ENCODE assay signal across 20 cellular contexts in genomic region chr10:131211556-131211955, GRCh38.
DNase-seq lines count a peak whose midpoint lies in the region; TF ChIP-seq lines count a peak whose summit lies in the region.
"Had no signal": no experiment of that assay in that cellular context is flagged by ENCODE, and none has a peak within 500 bp of the region (broad histone marks: within the 10 kb centered on the region; RNA-seq: fewer than 3 reads in every experiment).

No MANE protein-coding gene starts in this region.

- no peak overlapping the region for H3K4me3 ChIP-seq in BLaER1
- no peak overlapping the region for H3K4me3 ChIP-seq in BLaER1 treated with 17β-estradiol and CSF1 and Interleukin-3, amounts not matched to agents 10 nM and 100 nM
- no peak overlapping the region for H3K4me3 ChIP-seq in coronary artery
- no peak overlapping the region for H3K4me3 ChIP-seq in SJCRH30

- intact Hi-C loops in posterior vena cava (cut with DNase I) = no loop called here

- no peaks in the 10 kb centered on the region for H3K4me1 Mint-ChIP-seq in activated naive CD4-positive, alpha-beta T cell treated with anti-CD3 and anti-CD28 coated beads, Interleukin-2, amount 10 ng/mL, durations not matched to agents 7 days and 5 days
- H3K4me1 Mint-ChIP-seq: CD4-positive, CD25-positive, alpha-beta regulatory T cell had no signal

- no peaks in the 10 kb centered on the region for H3K9me3 ChIP-seq in BLaER1
- H3K9me3 ChIP-seq in BLaER1 treated with 17β-estradiol and CSF1 and Interleukin-3, amounts not matched to agents 10 nM and 100 nM (replicated peaks in 1 of 11) = no peaks in the 10 kb centered on the region
- H3K9me3 ChIP-seq in SJCRH30 (replicated peaks) = no peaks in the 10 kb centered on the region

- no peak overlapping the region for H3K27ac Mint-ChIP-seq in activated naive CD4-positive, alpha-beta T cell treated with anti-CD3 and anti-CD28 coated beads, Interleukin-2, amount 10 ng/mL, durations not matched to agents 7 days and 5 days
- H3K27ac Mint-ChIP-seq: CD4-positive, CD25-positive, alpha-beta regulatory T cell; HFFc6 had no signal

- H3K36me3 ChIP-seq in BLaER1 (peaks cover 24% of the 10 kb centered on the region), SJCRH30 (no peaks in the 10 kb centered on the region)
- peaks cover 0 to 11% (median 0%) of the 10 kb centered on the region in 11 experiments; a peak in 3 of 22 replicates for H3K36me3 ChIP-seq in BLaER1 treated with 17β-estradiol and CSF1 and Interleukin-3, amounts not matched to agents 10 nM and 100 nM

- H3K36me3 Mint-ChIP-seq in activated naive CD4-positive, alpha-beta T cell treated with anti-CD3 and anti-CD28 coated beads, Interleukin-2, amount 10 ng/mL, durations not matched to agents 7 days and 5 days = no peaks in the 10 kb centered on the region
- H3K36me3 Mint-ChIP-seq: CD4-positive, CD25-positive, alpha-beta regulatory T cell had no signal

- no peaks in the 10 kb centered on the region for H4K20me1 ChIP-seq in BLaER1
- no peaks in the 10 kb centered on the region; a peak in 1 of 22 replicates for H4K20me1 ChIP-seq in BLaER1 treated with 17β-estradiol and CSF1 and Interleukin-3, amounts not matched to agents 10 nM and 100 nM

- DNase-seq in coronary artery (ENCODE audit: low spot score) = peak; percentile 52
- DNase-seq in posterior vena cava (ENCODE audit: low spot score) = peak; percentile 76
- no peak for DNase-seq in GM20000 (ENCODE audit: low spot score)
- DNase-seq in SJCRH30 = no peak
- no peak for DNase-seq in activated naive CD4-positive, alpha-beta T cell treated with anti-CD3 and anti-CD28 coated beads, Interleukin-2, amount 10 ng/mL, durations not matched to agents 7 days and 5 days
- DNase-seq: ACHN; AML-193; CD4-positive, CD25-positive, alpha-beta regulatory T cell; COR-L47; DMS 273 treated with DMSO at 0.1 percent for 48 hours; DND-41; HFFc6; NCI-H1417; NCI-H187 treated with DMSO at 0.1 percent for 48 hours; NCI-H526 treated with DMSO at 0.1 percent for 48 hours; SIG-M5 had no signal

- H3K9ac ChIP-seq in BLaER1 = peak overlapping the region; percentile 64
- peak overlapping the region in 4 of 11 experiments; percentile 1 to 58 (median 44); a peak in 7 of 22 replicates for H3K9ac ChIP-seq in BLaER1 treated with 17β-estradiol and CSF1 and Interleukin-3, amounts not matched to agents 10 nM and 100 nM
- H3K9ac ChIP-seq: KMS-11 had no signal

- CTCF ChIA-PET in activated naive CD4-positive, alpha-beta T cell treated with anti-CD3 and anti-CD28 coated beads, Interleukin-2, amount 10 ng/mL, durations not matched to agents 7 days and 5 days (lab: Charles Lee) = no interaction called here

- H3K9me3 Mint-ChIP-seq in activated naive CD4-positive, alpha-beta T cell treated with anti-CD3 and anti-CD28 coated beads, Interleukin-2, amount 10 ng/mL, durations not matched to agents 7 days and 5 days = no peaks in the 10 kb centered on the region
- H3K9me3 Mint-ChIP-seq: CD4-positive, CD25-positive, alpha-beta regulatory T cell had no signal

- H3K4me1 ChIP-seq in BLaER1 (peaks cover 100% of the 10 kb centered on the region), SJCRH30 (no peaks in the 10 kb centered on the region)
- peaks cover 24 to 98% (median 93%) of the 10 kb centered on the region in 10 experiments for H3K4me1 ChIP-seq in BLaER1 treated with 17β-estradiol and CSF1 and Interleukin-3, amounts not matched to agents 10 nM and 100 nM

- TF ChIP-seq CTCF in coronary artery (IDR thresholded peaks at IDR 0.05) (no peak), GM20000 (IDR thresholded peaks at IDR 0.05; ENCODE audit: extremely low read depth, missing control alignments) (no peak)

- no peaks in the 10 kb centered on the region for H3K27me3 Mint-ChIP-seq in activated naive CD4-positive, alpha-beta T cell treated with anti-CD3 and anti-CD28 coated beads, Interleukin-2, amount 10 ng/mL, durations not matched to agents 7 days and 5 days
- H3K27me3 Mint-ChIP-seq: CD4-positive, CD25-positive, alpha-beta regulatory T cell had no signal

- H3K27ac ChIP-seq in BLaER1 (peak overlapping the region; percentile 74), coronary artery (no peak overlapping the region), SJCRH30 (no peak overlapping the region)
- peak overlapping the region in 4 of 11 experiments; percentile 36 to 61 (median 54); a peak in 7 of 22 replicates for H3K27ac ChIP-seq in BLaER1 treated with 17β-estradiol and CSF1 and Interleukin-3, amounts not matched to agents 10 nM and 100 nM
- H3K27ac ChIP-seq: HL-60, KMS-11 had no signal

- H3K27me3 ChIP-seq in BLaER1 (no peaks in the 10 kb centered on the region), SJCRH30 (no peaks in the 10 kb centered on the region)
- no peaks in the 10 kb centered on the region for H3K27me3 ChIP-seq in BLaER1 treated with 17β-estradiol and CSF1 and Interleukin-3, amounts not matched to agents 10 nM and 100 nM

- no peak overlapping the region for H3K4me3 Mint-ChIP-seq in activated naive CD4-positive, alpha-beta T cell treated with anti-CD3 and anti-CD28 coated beads, Interleukin-2, amount 10 ng/mL, durations not matched to agents 7 days and 5 days
- H3K4me3 Mint-ChIP-seq: HFFc6 had no signal

- peak overlapping the region; percentile 95 for H3K4me2 ChIP-seq in BLaER1
- peak overlapping the region; percentile 29 to 97 (median 79); a peak in 21 of 22 replicates for H3K4me2 ChIP-seq in BLaER1 treated with 17β-estradiol and CSF1 and Interleukin-3, amounts not matched to agents 10 nM and 100 nM
- H3K4me2 ChIP-seq: KMS-11 had no signal

Comparison
In these comparisons a context has a peak if more than half of its experiments do, and no peak if none do; other contexts are left out.
1. DNase-seq: peak in coronary artery (single experiment) and posterior vena cava (single experiment); none in GM20000 (single experiment), SJCRH30 (0 of 2) and activated naive CD4-positive, alpha-beta T cell treated with anti-CD3 and anti-CD28 coated beads, Interleukin-2, amount 10 ng/mL, durations not matched to agents 7 days and 5 days (single experiment).